ENCODE assay signal across 24 cellular contexts in the genomic region with DNA sequence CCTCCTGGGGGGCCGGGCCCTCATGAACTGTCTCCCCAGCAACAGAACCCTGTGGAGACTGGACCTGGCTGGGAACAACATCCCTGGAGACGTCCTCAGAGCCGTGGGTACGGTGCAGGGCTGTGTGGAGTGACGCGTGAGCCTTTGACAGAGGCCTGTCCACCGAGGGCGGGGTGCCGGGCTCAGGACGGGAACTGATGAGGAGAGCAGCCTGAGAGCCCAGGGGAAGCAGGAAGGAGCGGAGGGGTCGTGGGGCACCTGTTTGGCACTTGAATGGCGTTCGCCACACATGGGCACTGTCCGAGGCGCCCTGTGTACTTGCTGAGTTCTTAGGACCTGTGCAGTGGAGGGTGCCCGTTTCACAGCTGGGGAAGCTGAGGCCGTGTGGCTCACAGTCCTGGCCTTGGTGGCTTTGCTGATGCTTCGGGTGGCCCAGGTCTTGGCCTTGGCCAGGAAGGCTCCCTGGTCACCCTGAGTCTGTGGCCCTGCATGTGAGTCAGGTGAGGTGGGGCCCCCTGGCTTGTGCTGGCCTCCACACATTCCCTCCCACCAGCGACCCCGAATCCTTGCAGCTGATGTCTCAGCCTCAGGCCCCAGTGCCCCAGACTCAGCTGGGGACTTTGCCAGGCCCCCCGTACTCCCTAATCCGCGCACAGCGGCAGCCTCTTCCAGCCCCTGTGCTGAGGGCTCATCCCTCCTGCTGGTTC.
"Had no signal": no experiment of that assay in that cellular context is flagged by ENCODE, and none has a peak within 500 bp of the region (broad histone marks: within the 10 kb centered on the region; RNA-seq: fewer than 3 reads in every experiment).

No MANE protein-coding gene starts in this region.

- H3K27me3 Mint-ChIP-seq: activated naive CD8-positive, alpha-beta T cell treated with anti-CD3 and anti-CD28 coated beads, Interleukin-2, amount 10 ng/mL, durations not matched to agents 7 days and 5 days had no signal

- H3K9me3 ChIP-seq: colonic mucosa, esophagus muscularis mucosa, gastrocnemius medialis, left lung, transverse colon, uterus had no signal

- H3K27ac Mint-ChIP-seq: activated B cell treated with CpG ODN at 0.5 μM for 24 hours; activated naive CD8-positive, alpha-beta T cell treated with anti-CD3 and anti-CD28 coated beads, Interleukin-2, amount 10 ng/mL, durations not matched to agents 7 days and 5 days; activated T-helper 2 cell treated with anti-CD3 and anti-CD28 coated beads, Interferon-gamma antibody, Interleukin-2, Interleukin-4, amounts not matched to agents 10 μg/mL and 5 μg/mL and 100 μg/mL, durations not matched to agents 14 hours and 24 hours and 36 hours; natural killer cell; stimulated activated effector memory CD8-positive, alpha-beta T cell treated with anti-CD3 and anti-CD28 coated beads, Interleukin-12 subunit alpha, Interleukin-12 subunit beta, amount 100 ng/mL, for 72 hours had no signal

- DNase-seq: activated B cell treated with CpG ODN at 0.5 μM for 24 hours; activated CD4-positive, alpha-beta T cell treated with anti-CD3 and anti-CD28 coated beads for 48 hours; activated naive CD4-positive, alpha-beta T cell; activated naive CD8-positive, alpha-beta T cell treated with anti-CD3 and anti-CD28 coated beads, Interleukin-2, amount 10 ng/mL, durations not matched to agents 7 days and 5 days; activated T-cell treated with anti-CD3 and anti-CD28 coated beads, Interleukin-2, amount 50 U/mL, for 1 hour; amniotic stem cell; colonic mucosa; gastrocnemius medialis; hippocampal formation; kidney glomerular epithelial cell; left lung; midbrain; natural killer cell; occipital lobe; small intestine; stimulated activated CD4-positive, alpha-beta T cell treated with anti-CD3 and anti-CD28 coated beads, Interleukin-2, amount 100 ng/mL, for 24 hours; T-helper 1 cell; transverse colon; uterus had no signal

- H3K36me3 Mint-ChIP-seq: natural killer cell had no signal

- H3K9me3 Mint-ChIP-seq: activated B cell treated with CpG ODN at 0.5 μM for 24 hours; activated naive CD8-positive, alpha-beta T cell treated with anti-CD3 and anti-CD28 coated beads, Interleukin-2, amount 10 ng/mL, durations not matched to agents 7 days and 5 days; activated T-helper 2 cell treated with anti-CD3 and anti-CD28 coated beads, Interferon-gamma antibody, Interleukin-2, Interleukin-4, amounts not matched to agents 10 μg/mL and 5 μg/mL and 100 μg/mL, durations not matched to agents 14 hours and 24 hours and 36 hours; natural killer cell; stimulated activated effector memory CD8-positive, alpha-beta T cell treated with anti-CD3 and anti-CD28 coated beads, Interleukin-12 subunit alpha, Interleukin-12 subunit beta, amount 100 ng/mL, for 72 hours had no signal

- H3K4me3 Mint-ChIP-seq: activated B cell treated with CpG ODN at 0.5 μM for 24 hours; natural killer cell; stimulated activated effector memory CD8-positive, alpha-beta T cell treated with anti-CD3 and anti-CD28 coated beads, Interleukin-12 subunit alpha, Interleukin-12 subunit beta, amount 100 ng/mL, for 72 hours had no signal

- ATAC-seq: gastrocnemius medialis; left lung; natural killer cell; sciatic nerve; stimulated activated effector memory CD8-positive, alpha-beta T cell treated with anti-CD3 and anti-CD28 coated beads, Interleukin-12 subunit alpha, Interleukin-12 subunit beta, amount 100 ng/mL, for 72 hours had no signal

- FAIRE-seq: bronchial epithelial cell, small intestine had no signal

- H3K27me3 ChIP-seq: colonic mucosa, left lung, transverse colon, uterus had no signal

- H3K27ac ChIP-seq: colonic mucosa, esophagus muscularis mucosa, gastrocnemius medialis, left lung, transverse colon, uterus had no signal
